ENCODE assay signal across 1 cellular context in the genomic region with DNA sequence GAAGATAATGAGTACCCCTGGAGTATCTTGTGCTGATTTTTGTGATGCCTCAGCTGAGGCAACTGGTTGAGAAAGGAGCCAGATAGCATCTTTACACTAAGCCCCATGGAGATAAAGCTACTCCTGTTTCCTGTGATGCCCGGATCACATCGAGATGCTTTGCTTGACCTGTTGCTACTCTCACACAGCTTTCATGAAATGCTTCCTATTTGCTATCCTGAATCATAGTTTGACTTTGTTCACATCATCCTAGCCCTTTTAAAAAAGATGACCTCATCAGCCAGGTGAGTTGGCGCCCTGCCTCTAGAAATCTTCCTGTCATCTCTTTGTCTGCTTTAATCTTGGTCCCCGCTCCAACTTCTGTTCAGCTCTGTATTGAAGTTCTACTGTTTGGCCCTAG.
TF ChIP-seq lines count a peak whose summit lies in the region.

No MANE protein-coding gene starts in this region.

TF ChIP-seq in SK-N-SH, 30 proteins besides CTCF, POLR2A, EP300 and RAD21 (continued from another document):
- TF ChIP-seq POLR2AphosphoS5 (IDR thresholded peaks at IDR 0.05; ENCODE audit: low read depth, low read length) (no peak), YY1 (IDR thresholded peaks at IDR 0.05; ENCODE audit: low read depth) (no peak), RXRA (IDR thresholded peaks at IDR 0.05; ENCODE audit: borderline replicate concordance, low read depth) (no peak), USF2 (IDR thresholded peaks at IDR 0.05; ENCODE audit: borderline replicate concordance, low read depth, low read length) (no peak), SMC3 (IDR thresholded peaks at IDR 0.05; ENCODE audit: low read depth, low read length) (no peak), MAX (IDR thresholded peaks at IDR 0.05; ENCODE audit: low read depth) (no peak)
TF ChIP-seq in SK-N-SH: peak in this region for 0.
